ENCODE assay signal across 8 cellular contexts in genomic region chr22:31085493-31085824, GRCh38. TPM values are rescaled to one million over a fixed set of nuclear protein-coding genes. Genes with fewer than 3 reads are reported as not detected.
A peak's percentile ranks its signal among the peaks of the same experiment; 100 is the strongest.
DNase-seq lines count a peak whose midpoint lies in the region; ATAC-seq and TF ChIP-seq lines count a peak whose summit lies in the region.

No MANE protein-coding gene starts in this region.

- H3K4me3 Mint-ChIP-seq in Calu3 (ENCODE audit: low read depth, unreplicated experiment) (peak overlapping the region; percentile 60), neural progenitor cell (no peak overlapping the region)

- peaks cover 9% of the 10 kb centered on the region for H3K79me2 ChIP-seq in neural progenitor cell (ENCODE audit: low read depth)

- H3K27me3 Mint-ChIP-seq in Calu3 (ENCODE audit: unreplicated experiment) (no peaks in the 10 kb centered on the region), neural progenitor cell (ENCODE audit: insufficient read depth, low read depth) (peaks cover 12% of the 10 kb centered on the region)

- H3K4me3 ChIP-seq in SJCRH30 (peak overlapping the region; percentile 60), fibroblast of mammary gland (ENCODE audit: control insufficient read depth, low read depth, low read length) (peak overlapping the region; percentile 92), neural progenitor cell (peak overlapping the region; percentile 64)

- no TSS peak for BruUV-seq in Calu3 (replicated peaks; lab: Mats Ljungman, UMichigan)

- H3K4me2 ChIP-seq in neural progenitor cell: peak overlapping the region; percentile 89

- DNase-seq in Calu3 (peak; percentile 41), SJCRH30 (no peak), fibroblast of mammary gland (ENCODE audit: low read depth) (no peak), neural progenitor cell (ENCODE audit: low spot score) (peak; percentile 66), DMS 273 treated with DMSO at 0.1 percent for 48 hours (lab: John Stamatoyannopoulos, UW) (no peak), GM10248 (ENCODE audit: extremely low spot score) (no peak), NCI-H2196 treated with DMSO at 0.1 percent for 48 hours (lab: John Stamatoyannopoulos, UW; ENCODE audit: unreplicated experiment) (no peak)

- POLR2A ChIA-PET in GM10248 (lab: Yijun Ruan, JAX): interaction anchor here (0.6 to 1.9 kb wide), 4 partner anchors 34 to 135 kb away, joined by 3 to 5 read pairs (median 4); partner anchors contain the start of gene RNF185

- no peak overlapping the region for H3K9ac ChIP-seq in neural progenitor cell

- H4K20me1 ChIP-seq in neural progenitor cell (ENCODE audit: low read depth): peaks cover 2% of the 10 kb centered on the region

- CTCF ChIA-PET in Calu3 (lab: Charles Lee) (interaction anchor here (0.6 to 1.2 kb wide), 3 partner anchors 116 to 358 kb away, joined by 3 to 8 read pairs (median 4); partner anchors contain the start of genes MORC2 and TUG1), GM10248 (lab: Yijun Ruan, JAX) (interaction anchor here (1.0 to 4.0 kb wide), 32 partner anchors 9 to 522 kb away, joined by 3 to 25 read pairs (median 5); partner anchors contain the start of genes MORC2 and SELENOM)

- no peaks in the 10 kb centered on the region for H3K9me3 ChIP-seq in SJCRH30 (replicated peaks)
- H3K9me3 ChIP-seq in neural progenitor cell (ENCODE audit: low read depth): no peaks in the 10 kb centered on the region

- no peak for TF ChIP-seq CTCF in Calu3 (IDR thresholded peaks at IDR 0.05; ENCODE audit: unreplicated experiment)
- no peak for TF ChIP-seq CTCF in fibroblast of mammary gland (conservative IDR thresholded peaks at IDR 0.05; ENCODE audit: control insufficient read depth, insufficient read depth, low read depth, low read length)
- no peak for TF ChIP-seq CTCF in neural progenitor cell (IDR thresholded peaks at IDR 0.05)
- no peak for TF ChIP-seq CTCF in GM10248 (IDR thresholded peaks at IDR 0.05; ENCODE audit: control extremely low read depth, extremely low read depth, low read depth, missing control alignments)

- no peaks in the 10 kb centered on the region for H3K27me3 ChIP-seq in SJCRH30
- no peaks in the 10 kb centered on the region for H3K27me3 ChIP-seq in neural progenitor cell

- H2AFZ ChIP-seq in neural progenitor cell (replicated peaks): peak overlapping the region; percentile 86

- H3K36me3 Mint-ChIP-seq in Calu3 (ENCODE audit: insufficient read depth, unreplicated experiment) (peaks cover 41% of the 10 kb centered on the region), neural progenitor cell (peaks cover 2% of the 10 kb centered on the region)

- H3F3A ChIP-seq in neural progenitor cell (ENCODE audit: low read depth): peaks cover 6% of the 10 kb centered on the region

- H3K27ac Mint-ChIP-seq in Calu3 (ENCODE audit: unreplicated experiment): peak overlapping the region; percentile 77
- H3K27ac Mint-ChIP-seq in neural progenitor cell: no peak overlapping the region

- intact Hi-C loops in Calu3 (cut with micrococcal nuclease; ENCODE audit: unreplicated experiment): no loop called here

- no peaks in the 10 kb centered on the region for H3K9me3 Mint-ChIP-seq in Calu3 (ENCODE audit: low read depth, unreplicated experiment)
- H3K9me3 Mint-ChIP-seq in neural progenitor cell: no peaks in the 10 kb centered on the region

- H3K36me3 ChIP-seq in SJCRH30: peaks cover 7% of the 10 kb centered on the region
- H3K36me3 ChIP-seq in neural progenitor cell: no peaks in the 10 kb centered on the region

- no peak for ATAC-seq in HG03521 (IDR thresholded peaks at IDR 0.05; ENCODE audit: unreplicated experiment)

- peak overlapping the region; percentile 63 for H3K27ac ChIP-seq in SJCRH30
- no peak overlapping the region for H3K27ac ChIP-seq in neural progenitor cell

- peaks cover 28% of the 10 kb centered on the region for H3K4me1 Mint-ChIP-seq in Calu3 (ENCODE audit: low read depth, unreplicated experiment)
- peaks cover 24% of the 10 kb centered on the region for H3K4me1 Mint-ChIP-seq in neural progenitor cell

- H3K4me1 ChIP-seq in SJCRH30: peaks cover 11% of the 10 kb centered on the region; the same call in 1 of the 2 replicates
- peaks cover 4% of the 10 kb centered on the region for H3K4me1 ChIP-seq in neural progenitor cell

RNA-seq across cellular contexts. Expression of gene SMTN, which starts 4.3 kb away (rescaled TPM):
- total RNA-seq in Calu3 (2022): 59.7 and 61.0 TPM in 2 replicates
- 33.5 and 34.2 TPM in 2 replicates for total RNA-seq in SJCRH30 (2014; rRNA removed; shearing (Covaris generic))
- total RNA-seq in neural progenitor cell (ENCODE audit: low replicate concordance): 14.1 and 24.0 TPM in 2 replicates

RNA-seq across cellular contexts. Expression of gene SELENOM, which starts 21.9 kb away (rescaled TPM):
- total RNA-seq in Calu3 (2022) (2.5 TPM in 1 of 2 replicates, not detected in the other), neural progenitor cell (ENCODE audit: low replicate concordance) (7.4 and 13.9 TPM in 2 replicates)
- 0.24 TPM in 1 of 2 replicates, not detected in the other for total RNA-seq in SJCRH30 (2014; rRNA removed; shearing (Covaris generic))

RNA-seq across cellular contexts. Expression of gene INPP5J, which starts 37.3 kb away (rescaled TPM):
- total RNA-seq in Calu3 (2022): 4.1 and 4.2 TPM in 2 replicates
- total RNA-seq in SJCRH30 (2014; rRNA removed; shearing (Covaris generic)): 0.10 and 0.12 TPM in 2 replicates
- total RNA-seq in neural progenitor cell (ENCODE audit: low replicate concordance): 1.5 and 3.7 TPM in 2 replicates

RNA-seq across cellular contexts. Expression of gene PLA2G3, which starts 54.8 kb away (rescaled TPM):
- total RNA-seq in Calu3 (2022) (not detected in 2 replicates), neural progenitor cell (ENCODE audit: low replicate concordance) (0.41 and 3.6 TPM in 2 replicates)
- total RNA-seq in SJCRH30 (2014; rRNA removed; shearing (Covaris generic)): 0.61 and 0.87 TPM in 2 replicates

Comparison
In these comparisons a context has a peak if more than half of its experiments do, and no peak if none do; other contexts are left out.
1. DNase-seq: peak in Calu3 (single experiment) and neural progenitor cell (single experiment); none in SJCRH30 (0 of 2), fibroblast of mammary gland (single experiment), DMS 273 treated with DMSO at 0.1 percent for 48 hours (single experiment), GM10248 (single experiment) and NCI-H2196 treated with DMSO at 0.1 percent for 48 hours (single experiment).
2. Peak in every context shown above with its lines, with median percentiles within 50 percentile points of each other: H3K4me3 ChIP-seq.